ENCODE assay signal across 11 cellular contexts in genomic region chr14:77045570-77045890, GRCh38. TPM values are rescaled to one million over a fixed set of nuclear protein-coding genes. Genes with fewer than 3 reads are reported as not detected.
DNase-seq lines count a peak whose midpoint lies in the region; ATAC-seq and TF ChIP-seq lines count a peak whose summit lies in the region.
"Had no signal": no experiment of that assay in that cellular context is flagged by ENCODE, and none has a peak within 500 bp of the region (broad histone marks: within the 10 kb centered on the region; RNA-seq: fewer than 3 reads in every experiment).

No MANE protein-coding gene starts in this region.

- peaks cover 72% of the 10 kb centered on the region for H3K4me1 Mint-ChIP-seq in mesothelial cell of epicardium

- no peak for ATAC-seq in HG03442 (IDR thresholded peaks at IDR 0.05; ENCODE audit: unreplicated experiment)
- ATAC-seq: naive thymus-derived CD8-positive, alpha-beta T cell had no signal

- H3K4me2 ChIP-seq in Loucy (ENCODE audit: low read depth, low read length, poor library complexity, severe bottlenecking), result no peak overlapping the region

- peak overlapping the region; percentile 99 for H3K27ac Mint-ChIP-seq in mesothelial cell of epicardium

- no peaks in the 10 kb centered on the region for H3K9me3 Mint-ChIP-seq in mesothelial cell of epicardium
- H3K9me3 Mint-ChIP-seq: naive thymus-derived CD8-positive, alpha-beta T cell had no signal

- no peaks in the 10 kb centered on the region for H4K20me1 ChIP-seq in Loucy (ENCODE audit: insufficient read depth, low read length, poor library complexity, severe bottlenecking)

- WGBS in thymus, result 50% methylated on average over 3 of the region's 3 CpGs

- H3K4me1 ChIP-seq in Loucy (ENCODE audit: insufficient read depth, low read length, poor library complexity, severe bottlenecking) (peaks cover 63% of the 10 kb centered on the region), duodenal mucosa (ENCODE audit: control insufficient read depth in 1 of 2, insufficient read depth in 2 of 2, low read length in 2 of 2) (peaks cover 55 to 63% of the 10 kb centered on the region in 2 donors), thymus (ENCODE audit: control insufficient read depth, insufficient read depth, low read length) (peaks cover 56% of the 10 kb centered on the region)

- H3K9ac ChIP-seq in Loucy (ENCODE audit: low read depth, low read length, poor library complexity, severe bottlenecking) (peak overlapping the region; percentile 82), duodenal mucosa (ENCODE audit: low read depth in 1 of 2, low read length in 2 of 2) (no peak overlapping the region)

- H3K27me3 Mint-ChIP-seq in mesothelial cell of epicardium (ENCODE audit: low read depth), result no peaks in the 10 kb centered on the region
- H3K27me3 Mint-ChIP-seq: naive thymus-derived CD8-positive, alpha-beta T cell had no signal

- no peaks in the 10 kb centered on the region for H3K36me3 Mint-ChIP-seq in mesothelial cell of epicardium
- H3K36me3 Mint-ChIP-seq: naive thymus-derived CD8-positive, alpha-beta T cell had no signal

- H3K27me3 ChIP-seq in Loucy (ENCODE audit: insufficient read depth, low read length, poor library complexity, severe bottlenecking) (no peaks in the 10 kb centered on the region), duodenal mucosa (ENCODE audit: control insufficient read depth in 1 of 2, insufficient read depth in 2 of 2, low read length in 2 of 2) (no peaks in the 10 kb centered on the region), thymus (ENCODE audit: control insufficient read depth, insufficient read depth) (no peaks in the 10 kb centered on the region)

- H3K9me3 ChIP-seq in Loucy (ENCODE audit: insufficient read depth, low read depth, low read length), result no peaks in the 10 kb centered on the region
- no peaks in the 10 kb centered on the region for H3K9me3 ChIP-seq in duodenal mucosa (ENCODE audit: control insufficient read depth in 1 of 2, low read length in 2 of 2)
- no peaks in the 10 kb centered on the region for H3K9me3 ChIP-seq in thymus (ENCODE audit: control insufficient read depth)

- H3K27ac ChIP-seq in duodenal mucosa (ENCODE audit: low read depth, low read length) (peak overlapping the region; percentile 22), thymus (ENCODE audit: low read depth) (peak overlapping the region; percentile 64)

- no peaks in the 10 kb centered on the region for H3K9me2 ChIP-seq in Loucy (replicated peaks; ENCODE audit: low read depth, low read length)

- H3K36me3 ChIP-seq in Loucy (ENCODE audit: insufficient read depth, low read length) (no peaks in the 10 kb centered on the region), duodenal mucosa (ENCODE audit: control insufficient read depth in 1 of 2, insufficient read depth in 2 of 2, low read length in 2 of 2) (no peaks in the 10 kb centered on the region), thymus (ENCODE audit: control insufficient read depth, insufficient read depth) (no peaks in the 10 kb centered on the region)

- DNase-seq in mesothelial cell of epicardium (ENCODE audit: low spot score in 2 of 2, unreplicated experiment in 2 of 2) (no peak), NCI-H1105 treated with DMSO at 0.1 percent for 48 hours (lab: John Stamatoyannopoulos, UW) (no peak), DMS153 (lab: John Stamatoyannopoulos, UW) (no peak)
- no peak for DNase-seq in activated naive CD4-positive, alpha-beta T cell treated with anti-CD3 and anti-CD28 coated beads, Interleukin-2, amount 50 U/mL, for 16 hours
- DNase-seq: Kasumi-1; naive thymus-derived CD8-positive, alpha-beta T cell; stimulated activated CD4-positive, alpha-beta T cell treated with anti-CD3 and anti-CD28 coated beads, Interleukin-4, amount 100 ng/mL, for 4 hours had no signal

- H3K79me2 ChIP-seq in Loucy (ENCODE audit: insufficient read depth, low read length), result no peaks in the 10 kb centered on the region

- peaks cover 13% of the 10 kb centered on the region for H3F3A ChIP-seq in Loucy (ENCODE audit: low read depth)

- TF ChIP-seq CTCF in Loucy (conservative IDR thresholded peaks at IDR 0.05; ENCODE audit: low read length), result no peak
- no peak for TF ChIP-seq CTCF in mesothelial cell of epicardium (IDR thresholded peaks at IDR 0.05; ENCODE audit: unreplicated experiment)

- H3K4me3 Mint-ChIP-seq in mesothelial cell of epicardium, result peak overlapping the region; percentile 6

- H3K4me3 ChIP-seq in Loucy (ENCODE audit: low read length, poor library complexity, severe bottlenecking), result no peak overlapping the region
- no peak overlapping the region for H3K4me3 ChIP-seq in duodenal mucosa (ENCODE audit: low read depth in 1 of 2, low read length in 2 of 2)
- no peak overlapping the region for H3K4me3 ChIP-seq in thymus (ENCODE audit: low read length)

- H2AFZ ChIP-seq in Loucy (ENCODE audit: low read length), result no peak overlapping the region; the same call in 1 of the 2 replicates

RNA-seq across cellular contexts. Expression of gene IRF2BPL, which starts 17.0 kb away (rescaled TPM):
- 126 to 131 TPM (median 128 TPM) in 3 replicates for total RNA-seq in mesothelial cell of epicardium
- polyA plus RNA-seq in thymus, result 13.3 TPM

RNA-seq across cellular contexts. Expression of gene CIPC, which starts 52.5 kb away (rescaled TPM):
- total RNA-seq in mesothelial cell of epicardium, result 21.9 to 22.9 TPM (median 22.4 TPM) in 3 replicates
- 10.5 TPM for polyA plus RNA-seq in thymus
